8 cellular contexts compared by ENCODE assay signal in the genomic region with DNA sequence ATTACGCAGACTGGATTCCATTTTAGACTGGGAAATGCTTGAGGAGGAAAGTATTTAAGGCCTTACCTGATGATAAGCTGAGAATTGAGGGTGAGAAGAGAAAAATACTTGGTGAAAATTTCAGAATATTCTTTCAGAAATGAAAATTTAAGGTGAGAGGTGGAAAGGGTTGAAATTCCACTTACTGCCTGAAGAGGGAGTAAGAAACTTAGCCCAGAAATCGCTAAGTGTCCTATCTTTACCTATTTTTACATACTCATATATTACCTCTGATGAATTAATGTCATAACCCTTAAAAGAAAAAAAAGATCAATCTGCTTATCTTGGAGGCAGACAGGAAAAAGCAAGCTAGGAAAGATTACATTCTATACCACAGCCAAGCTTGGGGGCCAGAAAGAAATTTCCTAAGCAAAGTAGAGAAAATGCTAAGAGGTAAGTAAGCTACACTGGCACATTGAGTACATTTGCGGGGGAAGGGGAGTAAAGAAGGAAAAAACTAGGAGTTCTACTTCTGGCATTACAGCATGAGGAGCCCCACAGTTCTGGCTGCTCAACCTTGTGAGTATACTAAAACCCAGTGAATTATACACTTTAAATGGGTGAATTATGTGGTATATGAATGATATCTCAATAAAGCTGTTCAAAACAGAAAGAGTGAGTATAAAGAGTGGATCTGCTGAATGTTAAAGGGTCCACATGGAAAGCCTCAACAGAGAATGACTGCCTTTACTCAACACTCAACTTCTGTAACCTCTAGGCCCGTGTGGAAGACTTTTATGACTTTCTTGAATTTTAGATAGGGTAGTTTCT. TPM values are rescaled to one million over a fixed set of nuclear protein-coding genes. Genes with fewer than 3 reads are reported as not detected.
DNase-seq lines count a peak whose midpoint lies in the region; ATAC-seq and TF ChIP-seq lines count a peak whose summit lies in the region.

No MANE protein-coding gene starts in this region.

- H3K27me3 Mint-ChIP-seq in progenitor cell of endocrine pancreas = no peaks in the 10 kb centered on the region

- H3K4me3 Mint-ChIP-seq in progenitor cell of endocrine pancreas (ENCODE audit: low read depth) = no peak overlapping the region

- intact Hi-C loops in dorsolateral prefrontal cortex (cut with DNase I) = loop anchor here in 1 of 2 donors (2.0 kb wide), 1 partner anchor 109 kb away; no protein-coding TSS in a partner anchor

- DNase-seq in ELR (ENCODE audit: low read depth) (peak; percentile 40), NCI-H1694 (lab: John Stamatoyannopoulos, UW) (peak; percentile 44), dorsolateral prefrontal cortex (no peak), progenitor cell of endocrine pancreas (ENCODE audit: low spot score, unreplicated experiment) (no peak), NCI-H2107 (lab: John Stamatoyannopoulos, UW) (no peak)
- DNase-seq in activated naive CD4-positive, alpha-beta T cell treated with Interleukin-2 at 50 U/mL for 16 hours = no peak
- DNase-seq in stimulated activated CD4-positive, alpha-beta T cell treated with anti-CD3 and anti-CD28 coated beads, Interleukin-4, amount 100 ng/mL, for 4 hours = no peak

- no peaks in the 10 kb centered on the region for H3K4me1 Mint-ChIP-seq in progenitor cell of endocrine pancreas (ENCODE audit: low read depth)

- peak; percentile 68 to 90 (median 82) for TF ChIP-seq CTCF in dorsolateral prefrontal cortex (IDR thresholded peaks at IDR 0.05 in 54 of 56, conservative IDR thresholded peaks at IDR 0.05 in 2 of 56; ENCODE audit: low read depth in 1 of 56, partially characterized antibody in 56 of 56)
- peak; percentile 73 for TF ChIP-seq CTCF in progenitor cell of endocrine pancreas (IDR thresholded peaks at IDR 0.05; ENCODE audit: unreplicated experiment)

- H3K4me3 ChIP-seq in dorsolateral prefrontal cortex = no peak overlapping the region

- H3K9me3 Mint-ChIP-seq in progenitor cell of endocrine pancreas (ENCODE audit: low read depth) = no peaks in the 10 kb centered on the region

- H3K27ac Mint-ChIP-seq in progenitor cell of endocrine pancreas = no peak overlapping the region

- H3K36me3 Mint-ChIP-seq in progenitor cell of endocrine pancreas (ENCODE audit: insufficient read depth) = peaks cover 6% of the 10 kb centered on the region

- H3K27ac ChIP-seq in dorsolateral prefrontal cortex = no peak overlapping the region

- no peaks in the 10 kb centered on the region for H3K27me3 ChIP-seq in dorsolateral prefrontal cortex

- ATAC-seq in GM21447 (IDR thresholded peaks at IDR 0.05; ENCODE audit: unreplicated experiment) = peak; percentile 63

RNA-seq across cellular contexts. Expression of a gene that starts 33.8 kb away (rescaled TPM):
- total RNA-seq in dorsolateral prefrontal cortex (10 to 100 TPM; 13.7 to 31.3 (median 22.0) TPM), progenitor cell of endocrine pancreas (26.0 and 26.8 TPM in 2 replicates)

RNA-seq across cellular contexts. Expression of a gene that starts 34.2 kb away (rescaled TPM):
- total RNA-seq in dorsolateral prefrontal cortex (10 to 100 TPM in 10 of 120 experiments, 1 to 10 TPM in 110; 2.6 to 17.6 (median 6.4) TPM), progenitor cell of endocrine pancreas (21.7 and 22.6 TPM in 2 replicates)

Comparison
In these comparisons a context has a peak if more than half of its experiments do, and no peak if none do; other contexts are left out.
1. DNase-seq: peak in ELR (single experiment) and NCI-H1694 (single experiment); none in dorsolateral prefrontal cortex (0 of 10), progenitor cell of endocrine pancreas (single experiment), activated naive CD4-positive, alpha-beta T cell treated with Interleukin-2 at 50 U/mL for 16 hours (single experiment), NCI-H2107 (single experiment) and stimulated activated CD4-positive, alpha-beta T cell treated with anti-CD3 and anti-CD28 coated beads, Interleukin-4, amount 100 ng/mL, for 4 hours (0 of 2).